27 cellular contexts compared by ENCODE assay signal in genomic region chr4:138741778-138742377, GRCh38.
DNase-seq lines count a peak whose midpoint lies in the region; ATAC-seq, FAIRE-seq and TF ChIP-seq lines count a peak whose summit lies in the region.
"Had no signal": no experiment of that assay in that cellular context is flagged by ENCODE, and none has a peak within 500 bp of the region (broad histone marks: within the 10 kb centered on the region; RNA-seq: fewer than 3 reads in every experiment).

No MANE protein-coding gene starts in this region.

- no peak overlapping the region for H2AFZ ChIP-seq in IMR-90 (replicated peaks; ENCODE audit: low read length, poor library complexity)
- H2AFZ ChIP-seq in K562 (ENCODE audit: low read depth, low read length): no peak overlapping the region
- no peak overlapping the region for H2AFZ ChIP-seq in neural progenitor cell (replicated peaks)

- no peak overlapping the region for H4K5ac ChIP-seq in IMR-90 (ENCODE audit: low read depth, low read length)

- TF ChIP-seq POLR2A in IMR-90 (IDR thresholded peaks at IDR 0.05; ENCODE audit: low read depth, low read length) (no peak), K562 (conservative IDR thresholded peaks at IDR 0.05) (no peak)

- no peak overlapping the region for H2BK120ac ChIP-seq in IMR-90 (ENCODE audit: low read depth, low read length)

- no peaks in the 10 kb centered on the region for H3K36me3 ChIP-seq in IMR-90 (ENCODE audit: control insufficient read depth, insufficient read depth, low read length)
- H3K36me3 ChIP-seq in K562 (ENCODE audit: control insufficient read depth, insufficient read depth, low read length): no peaks in the 10 kb centered on the region
- no peaks in the 10 kb centered on the region for H3K36me3 ChIP-seq in neural progenitor cell
- H3K36me3 ChIP-seq in A673 (ENCODE audit: insufficient read depth, low read length, poor library complexity, severe bottlenecking): no peaks in the 10 kb centered on the region
- H3K36me3 ChIP-seq: BLaER1, SJSA1 had no signal

- no peak overlapping the region for H3K23ac ChIP-seq in IMR-90 (ENCODE audit: low read depth, low read length)

- no peaks in the 10 kb centered on the region for H4K20me1 ChIP-seq in IMR-90 (ENCODE audit: insufficient read depth, low read length)
- H4K20me1 ChIP-seq in K562 (replicated peaks; ENCODE audit: control insufficient read depth, insufficient read depth, low read length): no peaks in the 10 kb centered on the region
- H4K20me1 ChIP-seq in neural progenitor cell (ENCODE audit: low read depth): no peaks in the 10 kb centered on the region
- H4K20me1 ChIP-seq: BLaER1 had no signal

- H3K18ac ChIP-seq in IMR-90 (ENCODE audit: low read depth, low read length): no peak overlapping the region

- TF ChIP-seq CTCF in IMR-90 (conservative IDR thresholded peaks at IDR 0.05; ENCODE audit: low read depth, low read length): no peak
- no peak for TF ChIP-seq CTCF in K562 (IDR thresholded peaks at IDR 0.05 in 2 of 3, conservative IDR thresholded peaks at IDR 0.05 in 1 of 3; ENCODE audit: insufficient read depth in 2 of 3, low read depth in 1 of 3, low read length in 3 of 3)
- no peak for TF ChIP-seq CTCF in neural progenitor cell (IDR thresholded peaks at IDR 0.05)
- TF ChIP-seq CTCF in A673 (conservative IDR thresholded peaks at IDR 0.05; ENCODE audit: low read depth, low read length): no peak

- peaks cover 31% of the 10 kb centered on the region for H3K4me1 Mint-ChIP-seq in neural progenitor cell
- H3K4me1 Mint-ChIP-seq: CD4-positive, CD25-positive, alpha-beta regulatory T cell; IgD-negative memory B cell had no signal

- WGBS in IMR-90 (ENCODE audit: extremely low coverage in 2 of 2, insufficient read length in 1 of 2), 2 experiments: no CpG with 5 or more reads among the region's 5 CpGs
- 0% methylated on average over 5 of the region's 5 CpGs for WGBS in K562 (ENCODE audit: insufficient coverage, low coverage, missing lambda C conversion rate)

- H4K91ac ChIP-seq in IMR-90 (ENCODE audit: insufficient read depth, low read depth, low read length): no peak overlapping the region

- H3K14ac ChIP-seq in IMR-90 (replicated peaks; ENCODE audit: low read depth, low read length): no peak overlapping the region

- POLR2A ChIA-PET in IMR-90 (lab: Charles Lee; ENCODE audit: unreplicated experiment): no interaction called here
- POLR2A ChIA-PET in K562 (lab: Yijun Ruan, JAX): no interaction called here
- POLR2A ChIA-PET in A673 (lab: Charles Lee; ENCODE audit: low non-redundant PET): no interaction called here

- no peak overlapping the region for H2BK5ac ChIP-seq in IMR-90 (ENCODE audit: low read depth, low read length, poor library complexity, severe bottlenecking)

- H3K27ac ChIP-seq in IMR-90 (ENCODE audit: insufficient read depth, low read length): no peak overlapping the region
- H3K27ac ChIP-seq in K562 (ENCODE audit: extremely low read depth, low read depth, low read length): no peak overlapping the region
- no peak overlapping the region for H3K27ac ChIP-seq in neural progenitor cell
- H3K27ac ChIP-seq in A673 (ENCODE audit: low read depth, low read length, poor library complexity, severe bottlenecking): no peak overlapping the region
- H3K27ac ChIP-seq: BLaER1, SJSA1 had no signal

- TF ChIP-seq EP300 in K562 (IDR thresholded peaks at IDR 0.05; ENCODE audit: low read length): no peak

- H3K9ac ChIP-seq in IMR-90 (ENCODE audit: low read depth, low read length) (no peak overlapping the region), K562 (ENCODE audit: insufficient read depth in 1 of 2, low read depth in 2 of 2, low read length in 2 of 2) (no peak overlapping the region), neural progenitor cell (no peak overlapping the region)
- H3K9ac ChIP-seq: BLaER1 had no signal

- peaks cover 4% of the 10 kb centered on the region for H3F3A ChIP-seq in neural progenitor cell (ENCODE audit: low read depth)

- H2AK5ac ChIP-seq in IMR-90 (ENCODE audit: low read depth, low read length): no peak overlapping the region

- no peak overlapping the region for H4K8ac ChIP-seq in IMR-90 (ENCODE audit: low read depth in 2 of 2, low read length in 2 of 2)

- H3K9me3 ChIP-seq in IMR-90 (ENCODE audit: control insufficient read depth, insufficient read depth, low read length) (no peaks in the 10 kb centered on the region), K562 (replicated peaks; ENCODE audit: control insufficient read depth, insufficient read depth, low read depth, low read length) (no peaks in the 10 kb centered on the region), neural progenitor cell (ENCODE audit: low read depth) (no peaks in the 10 kb centered on the region), A673 (ENCODE audit: low read depth, low read length, poor library complexity, severe bottlenecking) (no peaks in the 10 kb centered on the region)
- H3K9me3 ChIP-seq: SJSA1 had no signal

- H3K4me3 Mint-ChIP-seq in neural progenitor cell: no peak overlapping the region
- H3K4me3 Mint-ChIP-seq: CD4-positive, CD25-positive, alpha-beta regulatory T cell had no signal

- no peaks in the 10 kb centered on the region for H3K79me1 ChIP-seq in IMR-90 (ENCODE audit: low read depth in 1 of 2, low read length in 2 of 2)

- no peak overlapping the region for H2BK15ac ChIP-seq in IMR-90 (ENCODE audit: low read depth, low read length)

- no peak for TF ChIP-seq RAD21 in IMR-90 (IDR thresholded peaks at IDR 0.05; ENCODE audit: low read length)
- no peak for TF ChIP-seq RAD21 in K562 (CRISPR knock-in tag; conservative IDR thresholded peaks at IDR 0.05 in 1 of 2, IDR thresholded peaks at IDR 0.05 in 1 of 2)

- H3K27me3 ChIP-seq in IMR-90 (ENCODE audit: control insufficient read depth, insufficient read depth, low read length) (no peaks in the 10 kb centered on the region), K562 (ENCODE audit: control insufficient read depth in 2 of 2, insufficient read depth in 2 of 2, low read length in 2 of 2) (peaks cover 7 to 14% of the 10 kb centered on the region in 2 experiments; a peak in 3 of 5 replicates), neural progenitor cell (no peaks in the 10 kb centered on the region), A673 (replicated peaks; ENCODE audit: insufficient read depth, low read depth, low read length, poor library complexity) (no peaks in the 10 kb centered on the region)
- H3K27me3 ChIP-seq: BLaER1, SJSA1 had no signal

- H3K27me3 Mint-ChIP-seq in neural progenitor cell (ENCODE audit: insufficient read depth, low read depth): no peaks in the 10 kb centered on the region
- H3K27me3 Mint-ChIP-seq: CD4-positive, CD25-positive, alpha-beta regulatory T cell; IgD-negative memory B cell had no signal

- DNase-seq in NCI-H1417 (lab: John Stamatoyannopoulos, UW) (peak in 2 of 3 experiments; percentile 3 to 28), NCI-H1417 treated with DMSO at 0.1 percent for 48 hours (lab: John Stamatoyannopoulos, UW) (no peak), IMR-90 (no peak), K562 (ENCODE audit: extremely low read depth in 1 of 4, low spot score in 3 of 4) (no peak), neural progenitor cell (ENCODE audit: low spot score) (no peak), A673 (ENCODE audit: low spot score) (no peak), RKO (ENCODE audit: low spot score) (no peak), KG1 (lab: John Stamatoyannopoulos, UW) (no peak)
- DNase-seq: 8988T; CD4-positive, CD25-positive, alpha-beta regulatory T cell; DMS153; EL; GDM1; Karpas-422; NCI-H1092 treated with DMSO at 0.1 percent for 48 hours; NCI-H2081 treated with DMSO at 0.1 percent for 48 hours; NCI-H2227 treated with DMSO at 0.1 percent for 48 hours; NCI-H748 treated with DMSO at 0.1 percent for 48 hours; NK-92 treated with Interleukin-12 subunit alpha and Interleukin-12 subunit beta, amount 100 ng/mL, for 24 hours; PC-3; T-helper 2 cell had no signal

- dilution Hi-C loops in IMR-90 (cut with HindIII; ENCODE audit: low sequenced_read_pairs, unreplicated experiment): no loop called here

- H3K9me3 Mint-ChIP-seq in neural progenitor cell: peaks cover 17% of the 10 kb centered on the region

- H3K79me2 ChIP-seq in K562 (ENCODE audit: control insufficient read depth, insufficient read depth, low read length) (no peaks in the 10 kb centered on the region), neural progenitor cell (ENCODE audit: low read depth) (no peaks in the 10 kb centered on the region)

- peaks cover 5% of the 10 kb centered on the region for H3K36me3 Mint-ChIP-seq in neural progenitor cell
- H3K36me3 Mint-ChIP-seq: CD4-positive, CD25-positive, alpha-beta regulatory T cell; IgD-negative memory B cell had no signal

- no TSS peak for BruUV-seq in IMR-90 (replicated peaks; lab: Mats Ljungman, UMichigan)
- no TSS peak for BruUV-seq in K562 (replicated peaks; lab: Mats Ljungman, UMichigan)
- no TSS peak for BruUV-seq in A673 (replicated peaks; lab: Mats Ljungman, UMichigan)

- FAIRE-seq in K562 (lab: Jason Lieb, UNC): no peak
- FAIRE-seq: GM12891 had no signal

- H3K27ac Mint-ChIP-seq in neural progenitor cell: peak overlapping the region; percentile 54
- H3K27ac Mint-ChIP-seq: CD4-positive, CD25-positive, alpha-beta regulatory T cell; IgD-negative memory B cell had no signal

- H2BK20ac ChIP-seq in IMR-90 (ENCODE audit: low read depth, low read length): no peak overlapping the region

- intact Hi-C loops in IMR-90 (cut with micrococcal nuclease) (loop anchor here (5.0 kb wide), 1 partner anchor 45 kb away; no protein-coding TSS in a partner anchor), K562 (cut with micrococcal nuclease) (no loop called here), A673 (cut with micrococcal nuclease; ENCODE audit: unreplicated experiment) (no loop called here)

- no peaks in the 10 kb centered on the region; the same call in 1 of the 2 replicates for H3K4me1 ChIP-seq in IMR-90 (ENCODE audit: control insufficient read depth, insufficient read depth, low read length)
- no peaks in the 10 kb centered on the region for H3K4me1 ChIP-seq in K562 (replicated peaks in 1 of 2; ENCODE audit: control insufficient read depth in 2 of 2, insufficient read depth in 2 of 2, low read length in 2 of 2)
- peaks cover 27% of the 10 kb centered on the region for H3K4me1 ChIP-seq in neural progenitor cell
- no peaks in the 10 kb centered on the region for H3K4me1 ChIP-seq in A673 (ENCODE audit: insufficient read depth, low read length, poor library complexity, severe bottlenecking)
- H3K4me1 ChIP-seq: BLaER1, SJSA1 had no signal

- in situ Hi-C loops in IMR-90 (cut with MboI; ENCODE audit: low sequenced_read_pairs) (no loop called here), K562 (cut with MboI) (no loop called here)

- CTCF ChIA-PET in IMR-90 (lab: Yijun Ruan, JAX) (no interaction called here), K562 (lab: Yijun Ruan, JAX; ENCODE audit: low intra/inter-chr PET ratio) (no interaction called here), A673 (lab: Charles Lee) (no interaction called here)

- no peak overlapping the region for H3K56ac ChIP-seq in IMR-90 (ENCODE audit: extremely low read depth, insufficient read depth, low read length)

- no peak overlapping the region for H2AK9ac ChIP-seq in IMR-90 (replicated peaks; ENCODE audit: low read depth, low read length, poor library complexity)

- H3K4me2 ChIP-seq in IMR-90 (ENCODE audit: low read depth, low read length) (no peak overlapping the region), K562 (ENCODE audit: insufficient read depth, low read length) (no peak overlapping the region), neural progenitor cell (peak overlapping the region; percentile 62)
- H3K4me2 ChIP-seq: BLaER1 had no signal

- ATAC-seq in IMR-90 (ENCODE audit: low read depth): no peak
- ATAC-seq in K562: no peak
- ATAC-seq: HCT116, PC-3, Right ventricle myocardium inferior had no signal

- no peak overlapping the region for H3K4ac ChIP-seq in IMR-90 (ENCODE audit: low read depth, low read length)

- H3K4me3 ChIP-seq in IMR-90 (ENCODE audit: insufficient read depth, low read depth, low read length): no peak overlapping the region
- no peak overlapping the region for H3K4me3 ChIP-seq in K562
- H3K4me3 ChIP-seq in neural progenitor cell: no peak overlapping the region
- H3K4me3 ChIP-seq in A673 (ENCODE audit: low read depth, low read length, poor library complexity, severe bottlenecking): no peak overlapping the region
- H3K4me3 ChIP-seq: BLaER1, SJSA1 had no signal

- H3K9me1 ChIP-seq in IMR-90 (ENCODE audit: insufficient read depth, low read length): no peaks in the 10 kb centered on the region
- no peaks in the 10 kb centered on the region for H3K9me1 ChIP-seq in K562 (ENCODE audit: control insufficient read depth, insufficient read depth, low read length)

Comparison
In these comparisons a context has a peak if more than half of its experiments do, and no peak if none do; other contexts are left out.
1. DNase-seq: peak in NCI-H1417 (2 of 3); none in NCI-H1417 treated with DMSO at 0.1 percent for 48 hours (single experiment), IMR-90 (single experiment), K562 (0 of 4), neural progenitor cell (single experiment), A673 (single experiment), RKO (single experiment) and KG1 (single experiment).